8 cellular contexts compared by ENCODE assay signal in the genomic region with DNA sequence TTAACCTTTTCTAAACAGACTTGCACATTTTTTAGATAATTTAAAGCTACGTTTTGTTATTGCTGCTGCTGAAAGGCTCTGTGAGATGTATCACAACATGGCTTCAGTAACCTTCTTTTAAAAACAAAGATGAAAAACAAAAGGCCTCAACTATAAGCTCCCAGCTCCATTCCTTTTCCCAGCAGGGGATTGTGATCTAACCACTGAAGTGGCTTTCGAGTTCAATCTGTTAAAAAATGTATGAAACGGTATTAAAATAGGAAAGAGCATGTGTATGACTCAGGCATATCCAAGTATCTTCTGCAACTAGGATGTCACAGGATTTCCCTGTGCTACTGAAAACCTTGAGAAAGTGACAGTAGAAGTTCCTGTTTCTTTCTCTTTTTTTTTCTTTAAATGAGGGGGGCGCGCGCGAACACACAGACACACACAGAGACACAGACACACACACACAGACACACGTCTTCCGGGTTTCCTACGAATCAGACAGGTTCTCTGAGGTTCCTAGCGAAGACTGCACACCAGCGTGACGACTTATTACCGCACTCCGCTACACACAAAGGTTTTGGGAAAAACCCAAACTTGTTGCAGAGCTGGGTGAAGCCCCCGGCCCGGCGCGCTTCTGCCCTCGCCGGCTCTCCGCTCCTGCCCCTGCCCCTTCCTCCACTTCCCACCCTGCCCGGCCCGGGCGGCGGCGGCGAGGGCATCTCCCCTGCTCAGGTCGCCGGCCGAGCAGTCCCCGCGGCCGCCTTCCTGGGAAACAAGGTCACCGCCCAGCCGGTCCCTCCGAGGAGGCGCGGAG.
DNase-seq lines count a peak whose midpoint lies in the region; TF ChIP-seq lines count a peak whose summit lies in the region.

No MANE protein-coding gene starts in this region.

- DNase-seq in HFF-Myc (ENCODE audit: extremely low read depth, low read depth) (no peak), NCI-H1105 (lab: John Stamatoyannopoulos, UW) (peak; percentile 45), cerebellar cortex (ENCODE audit: low spot score) (peak; percentile 37), left kidney (ENCODE audit: low read depth, low spot score) (peak; percentile 85), cerebellar nuclear complex (lab: John Stamatoyannopoulos, UW) (no peak)
- peak; percentile 68 for DNase-seq in stimulated activated CD4-positive, alpha-beta T cell treated with anti-CD3 and anti-CD28 coated beads, Interleukin-1b, Interleukin-23, amount 100 ng/mL, for 48 hours

- peak overlapping the region; percentile 71 for H3K4me3 ChIP-seq in GM08714 (ENCODE audit: low read length)
- peak overlapping the region; percentile 72 for H3K4me3 ChIP-seq in HFF-Myc (replicated peaks; ENCODE audit: low read depth, low read length)
- H3K4me3 ChIP-seq in WI38 (ENCODE audit: low read depth, low read length): peak overlapping the region; percentile 80

- TF ChIP-seq CTCF in HFF-Myc (IDR thresholded peaks at IDR 0.05; ENCODE audit: low read depth, low read length, missing control alignments) (no peak), WI38 (IDR thresholded peaks at IDR 0.05; ENCODE audit: low read depth, low read length) (no peak)

Comparison
In these comparisons a context has a peak if more than half of its experiments do, and no peak if none do; other contexts are left out.
1. DNase-seq: peak in NCI-H1105 (single experiment), cerebellar cortex (single experiment), left kidney (single experiment) and stimulated activated CD4-positive, alpha-beta T cell treated with anti-CD3 and anti-CD28 coated beads, Interleukin-1b, Interleukin-23, amount 100 ng/mL, for 48 hours (single experiment); none in HFF-Myc (single experiment) and cerebellar nuclear complex (0 of 2).
2. Peak in every context shown above with its lines, with median percentiles within 50 percentile points of each other: H3K4me3 ChIP-seq.